ENCODE assay signal across 28 cellular contexts in genomic region chr2:27445155-27445554, GRCh38. TPM values are rescaled to one million over a fixed set of nuclear protein-coding genes. Genes with fewer than 3 reads are reported as not detected.
DNase-seq lines count a peak whose midpoint lies in the region; ATAC-seq, FAIRE-seq and TF ChIP-seq lines count a peak whose summit lies in the region.
"Had no signal": no experiment of that assay in that cellular context is flagged by ENCODE, and none has a peak within 500 bp of the region (broad histone marks: within the 10 kb centered on the region; RNA-seq: fewer than 3 reads in every experiment).

No MANE protein-coding gene starts in this region.

- CTCF ChIA-PET in PC-3 (lab: Charles Lee), result no interaction called here

- peaks cover 11% of the 10 kb centered on the region for H3K4me1 ChIP-seq in PC-3 (ENCODE audit: insufficient read depth, low read length)
- peaks cover 0 to 15% of the 10 kb centered on the region in 2 donors for H3K4me1 ChIP-seq in esophagus (ENCODE audit: control insufficient read depth in 2 of 2, insufficient read depth in 2 of 2, low read length in 1 of 2)
- H3K4me1 ChIP-seq in pancreas, result peaks cover 0 to 11% (median 3%) of the 10 kb centered on the region in 3 donors

- H4K20me1 ChIP-seq in PC-3 (ENCODE audit: low read length), result no peaks in the 10 kb centered on the region

- H3K4me3 ChIP-seq in PC-3 (ENCODE audit: low read length), result no peak overlapping the region
- H3K4me3 ChIP-seq in esophagus (ENCODE audit: low read depth in 1 of 2, low read length in 2 of 2), result no peak overlapping the region
- H3K4me3 ChIP-seq in pancreas, result no peak overlapping the region
- H3K4me3 ChIP-seq: gastroesophageal sphincter, GM23248 had no signal

- H3K27ac ChIP-seq in PC-3 (ENCODE audit: low read length) (peak overlapping the region; percentile 61; the same call in 1 of the 2 replicates), esophagus (ENCODE audit: low read depth in 2 of 2, low read length in 1 of 2) (peak overlapping the region; percentile 90 to 97), pancreas (peak overlapping the region in 3 of 4 donors; percentile 60 to 84 (median 82))
- H3K27ac ChIP-seq: gastroesophageal sphincter, GM23248 had no signal

- intact Hi-C loops in PC-3 (cut with micrococcal nuclease), result no loop called here
- intact Hi-C loops in pancreas (cut with DNase I), result no loop called here
- intact Hi-C loops in left ventricle myocardium superior (cut with micrococcal nuclease), result no loop called here
- intact Hi-C loops in sciatic nerve (cut with DNase I), result no loop called here

- no peak overlapping the region for H3K9ac ChIP-seq in PC-3 (ENCODE audit: low read length)
- H3K9ac ChIP-seq: GM23248 had no signal

- ATAC-seq in PC-3 (no peak), pancreas (no peak), left ventricle myocardium superior (no peak), sciatic nerve (no peak)
- ATAC-seq: gastroesophageal sphincter, natural killer cell, SK-N-SH treated with all-trans-retinoic acid at 6 μM for 48 hours, T-helper 17 cell had no signal

- no peaks in the 10 kb centered on the region for H3F3A ChIP-seq in PC-3 (ENCODE audit: low read length, unreplicated experiment)

- H3K4me2 ChIP-seq in PC-3 (ENCODE audit: low read length), result no peak overlapping the region

- no peaks in the 10 kb centered on the region for H3K9me3 ChIP-seq in PC-3 (ENCODE audit: low read length)
- no peaks in the 10 kb centered on the region for H3K9me3 ChIP-seq in esophagus (ENCODE audit: control insufficient read depth in 2 of 2, insufficient read depth in 1 of 2, low read depth in 1 of 2, low read length in 1 of 2)
- no peaks in the 10 kb centered on the region for H3K9me3 ChIP-seq in pancreas
- H3K9me3 ChIP-seq: gastroesophageal sphincter had no signal

- BruUV-seq in PC-3 (replicated peaks; lab: Mats Ljungman, UMichigan), result no TSS peak

- TF ChIP-seq CTCF in PC-3 (conservative IDR thresholded peaks at IDR 0.05; ENCODE audit: low read depth, low read length) (no peak), pancreas (IDR thresholded peaks at IDR 0.05) (no peak)

- DNase-seq in PC-3 (no peak), pancreas (no peak), A172 (ENCODE audit: low spot score) (no peak), left ventricle myocardium superior (no peak), sciatic nerve (ENCODE audit: low spot score) (no peak)
- DNase-seq: activated CD4-positive, alpha-beta memory T cell treated with anti-CD3 and anti-CD28 coated beads, Interleukin-2, amount 10 ng/mL, durations not matched to agents 7 days and 5 days; activated CD4-positive, alpha-beta T cell treated with anti-CD3 and anti-CD28 coated beads for 1 hour; activated naive CD8-positive, alpha-beta T cell treated with anti-CD3 and anti-CD28 coated beads for 36 hours; aorta; CD8-positive, alpha-beta memory T cell; GM23248; hippocampal formation; immature natural killer cell; Karpas-422; MV-4-11; natural killer cell; NCI-H146; NCI-H446 treated with DMSO at 0.1 percent for 48 hours; retina; stimulated activated CD4-positive, alpha-beta T cell treated with anti-CD3 and anti-CD28 coated beads, Interleukin-2, amount 100 ng/mL, for 24 hours; T-helper 17 cell; trophoblast cell had no signal

- WGBS in esophagus, 2 donors, result 92 to 93% methylated on average over 8 of the region's 8 CpGs
- 90 to 93% methylated on average over 8 of the region's 8 CpGs for WGBS in pancreas, 2 donors

- H3K9me2 ChIP-seq in PC-3 (replicated peaks; ENCODE audit: low read length), result no peaks in the 10 kb centered on the region

- H2AFZ ChIP-seq in PC-3 (ENCODE audit: low read length), result no peak overlapping the region
- H2AFZ ChIP-seq: GM23248 had no signal

- FAIRE-seq in pancreas (lab: Jason Lieb, UNC), result no peak
- FAIRE-seq: endometrium, GM12891 had no signal

- no peaks in the 10 kb centered on the region for H3K79me2 ChIP-seq in PC-3 (ENCODE audit: low read length)

- POLR2A ChIA-PET in PC-3 (lab: Charles Lee; ENCODE audit: unreplicated experiment), result no interaction called here

- H3K36me3 ChIP-seq in PC-3 (ENCODE audit: low read depth, low read length) (peaks cover 15% of the 10 kb centered on the region), esophagus (ENCODE audit: control insufficient read depth in 2 of 2, insufficient read depth in 2 of 2, low read length in 1 of 2) (peaks cover 21 to 28% of the 10 kb centered on the region in 2 donors), pancreas (peaks cover 2 to 33% (median 17%) of the 10 kb centered on the region in 3 donors)

- H3K27me3 ChIP-seq in PC-3 (ENCODE audit: low read length) (no peaks in the 10 kb centered on the region), esophagus (ENCODE audit: control insufficient read depth in 1 of 2, insufficient read depth in 2 of 2, low read length in 2 of 2) (no peaks in the 10 kb centered on the region), pancreas (no peaks in the 10 kb centered on the region)
- H3K27me3 ChIP-seq: gastroesophageal sphincter had no signal

RNA-seq across cellular contexts. Expression of gene KRTCAP3, which starts 3.0 kb away (rescaled TPM):
- total RNA-seq in PC-3 (2014; rRNA removed) (0.22 TPM in 1 of 2 replicates, not detected in the other), pancreas (10 to 100 TPM; 21.6 to 36.5 (median 26.6) TPM), left ventricle myocardium superior (not detected), sciatic nerve (2.6 TPM)
- polyA plus RNA-seq in esophagus (10 to 100 TPM; 21.0 to 30.3 TPM), pancreas (10 to 100 TPM; 29.5 to 33.0 TPM)
- total RNA-seq in A172 (2014; rRNA removed; shearing (Covaris generic)), result not detected in 2 replicates
- total RNA-seq: cardiac septum, GM23248 had no signal

RNA-seq across cellular contexts. Expression of gene NRBP1, which starts 16.7 kb away (rescaled TPM):
- 66.6 and 69.3 TPM in 2 replicates for total RNA-seq in PC-3 (2014; rRNA removed)
- polyA plus RNA-seq in esophagus, result 10 to 100 TPM; 51.9 to 95.7 TPM
- total RNA-seq in pancreas, result 10 to 100 TPM; 33.5 to 49.5 (median 38.0) TPM
- 10 to 100 TPM; 32.5 to 60.7 TPM for polyA plus RNA-seq in pancreas
- 170 and 206 TPM in 2 replicates for total RNA-seq in A172 (2014; rRNA removed; shearing (Covaris generic))
- total RNA-seq in left ventricle myocardium superior, result 53.1 TPM
- 77.6 TPM for total RNA-seq in sciatic nerve

RNA-seq across cellular contexts. Expression of gene PPM1G, which starts 35.8 kb away (rescaled TPM):
- total RNA-seq in PC-3 (2014; rRNA removed), result 122 and 133 TPM in 2 replicates
- polyA plus RNA-seq in esophagus, result 10 to 100 TPM; 40.3 to 65.0 TPM
- total RNA-seq in pancreas, result 10 to 100 TPM; 23.6 to 37.8 (median 28.7) TPM
- polyA plus RNA-seq in pancreas, result 10 to 100 TPM; 28.6 to 31.8 TPM
- 185 and 200 TPM in 2 replicates for total RNA-seq in A172 (2014; rRNA removed; shearing (Covaris generic))
- 38.8 TPM for total RNA-seq in left ventricle myocardium superior
- total RNA-seq in sciatic nerve, result 37.8 TPM

RNA-seq across cellular contexts. Expression of gene IFT172, which starts 44.4 kb away (rescaled TPM):
- total RNA-seq in PC-3 (2014; rRNA removed) (12.8 and 22.9 TPM in 2 replicates), pancreas (10 to 100 TPM; 10.1 to 28.2 (median 14.7) TPM), left ventricle myocardium superior (22.4 TPM), sciatic nerve (48.5 TPM)
- polyA plus RNA-seq in esophagus (10 to 100 TPM; 12.8 to 27.5 TPM), pancreas (10 to 100 TPM; 35.1 to 56.2 TPM)
- 24.3 and 39.8 TPM in 2 replicates for total RNA-seq in A172 (2014; rRNA removed; shearing (Covaris generic))

RNA-seq across cellular contexts. Expression of gene FNDC4, which starts 49.8 kb away (rescaled TPM):
- 1.7 and 4.7 TPM in 2 replicates for total RNA-seq in PC-3 (2014; rRNA removed)
- polyA plus RNA-seq in esophagus, result 10 to 100 TPM; 22.2 to 34.0 TPM
- total RNA-seq in pancreas, result 10 to 100 TPM in 1 of 6 donors, 1 to 10 TPM in 5; 3.1 to 12.7 (median 6.4) TPM
- polyA plus RNA-seq in pancreas, result 10 to 100 TPM in 1 of 2 donors, 1 to 10 TPM in 1; 8.5 to 11.8 TPM
- total RNA-seq in A172 (2014; rRNA removed; shearing (Covaris generic)), result 8.2 and 13.4 TPM in 2 replicates
- 1.8 TPM for total RNA-seq in left ventricle myocardium superior
- total RNA-seq in sciatic nerve, result 6.3 TPM
- total RNA-seq: activated CD4-positive, alpha-beta memory T cell treated with anti-CD3 and anti-CD28 coated beads, Interleukin-2, amount 10 ng/mL, durations not matched to agents 7 days and 5 days; activated naive CD8-positive, alpha-beta T cell treated with anti-CD3 and anti-CD28 coated beads for 36 hours; natural killer cell; T-helper 17 cell had no signal
- polyA plus RNA-seq: CD8-positive, alpha-beta memory T cell; immature natural killer cell had no signal
